ENCODE assay signal across 8 cellular contexts in genomic region chr3:48662753-48663488, GRCh38. TPM values are rescaled to one million over a fixed set of nuclear protein-coding genes. Genes with fewer than 3 reads are reported as not detected.
DNase-seq lines count a peak whose midpoint lies in the region; ATAC-seq and TF ChIP-seq lines count a peak whose summit lies in the region.

Gene CELSR3, minus strand, starts transcription at chr3:48662886. Its CDS starts 252 bp downstream, at chr3:48662634.

- peaks cover 0 to 24% of the 10 kb centered on the region in 2 donors for H3K4me1 ChIP-seq in lung (ENCODE audit: control insufficient read depth in 2 of 2, insufficient read depth in 2 of 2, low read length in 2 of 2)

- no peaks in the 10 kb centered on the region for H3K9me3 Mint-ChIP-seq in activated CD4-positive, alpha-beta T cell treated with anti-CD3 and anti-CD28 coated beads, Interleukin-2, amount 10 ng/mL, durations not matched to agents 7 days and 5 days
- no peaks in the 10 kb centered on the region for H3K9me3 Mint-ChIP-seq in effector memory CD8-positive, alpha-beta T cell

- no peaks in the 10 kb centered on the region for H3K27me3 ChIP-seq in lung (ENCODE audit: control insufficient read depth, insufficient read depth)

- H3K27ac Mint-ChIP-seq in activated CD4-positive, alpha-beta T cell treated with anti-CD3 and anti-CD28 coated beads, Interleukin-2, amount 10 ng/mL, durations not matched to agents 7 days and 5 days = peak within 1 kb of the TSS; percentile 82
- peak within 1 kb of the TSS; percentile 28 to 88 for H3K27ac Mint-ChIP-seq in effector memory CD8-positive, alpha-beta T cell

- peaks cover 0 to 4% of the 10 kb centered on the region in 2 donors for H3K9me3 ChIP-seq in lung (ENCODE audit: control insufficient read depth in 2 of 2, insufficient read depth in 1 of 2, low read length in 1 of 2)

- peak within 1 kb of the TSS; percentile 2 for H3K4me3 ChIP-seq in lung

- TF ChIP-seq CTCF in lung (IDR thresholded peaks at IDR 0.05; ENCODE audit: control extremely low read depth, extremely low read depth) = no peak

- WGBS in lung, 2 donors = 2 to 3% methylated on average over 44 to 52 of the region's 52 CpGs

- DNase-seq in Right ventricle myocardium inferior (ENCODE audit: missing footprints) = no peak
- no peak for DNase-seq in cardiac septum (ENCODE audit: low spot score)
- DNase-seq in NCI-H2196 (lab: John Stamatoyannopoulos, UW; ENCODE audit: unreplicated experiment) = peak; percentile 75
- DNase-seq in activated CD4-positive, alpha-beta T cell treated with anti-CD3 and anti-CD28 coated beads, Interleukin-2, amount 10 ng/mL, durations not matched to agents 7 days and 5 days = peak; percentile 68
- peak; percentile 46 to 61 (median 55) for DNase-seq in effector memory CD8-positive, alpha-beta T cell
- peak; percentile 38 for DNase-seq in lung (ENCODE audit: low spot score)
- DNase-seq in stimulated activated CD4-positive, alpha-beta T cell treated with anti-CD3 and anti-CD28 coated beads, TNF-alpha, amount 100 ng/mL, for 24 hours (ENCODE audit: low read depth in 3 of 3) = peak in 2 of 3 experiments; percentile 23 to 66

- peaks cover 22% of the 10 kb centered on the region for H3K4me1 Mint-ChIP-seq in activated CD4-positive, alpha-beta T cell treated with anti-CD3 and anti-CD28 coated beads, Interleukin-2, amount 10 ng/mL, durations not matched to agents 7 days and 5 days
- H3K4me1 Mint-ChIP-seq in effector memory CD8-positive, alpha-beta T cell (ENCODE audit: low read depth in 2 of 2) = peaks cover 18 to 24% of the 10 kb centered on the region in 2 donors

- no peaks in the 10 kb centered on the region for H3K36me3 ChIP-seq in lung (ENCODE audit: control insufficient read depth in 2 of 2, insufficient read depth in 2 of 2, low read length in 2 of 2)

- POLR2A ChIA-PET in activated CD4-positive, alpha-beta T cell treated with anti-CD3 and anti-CD28 coated beads, Interleukin-2, amount 10 ng/mL, durations not matched to agents 7 days and 5 days (lab: Charles Lee) = no interaction called here

- H3K36me3 Mint-ChIP-seq in activated CD4-positive, alpha-beta T cell treated with anti-CD3 and anti-CD28 coated beads, Interleukin-2, amount 10 ng/mL, durations not matched to agents 7 days and 5 days (ENCODE audit: low read depth) = peaks cover 3% of the 10 kb centered on the region
- peaks cover 24% of the 10 kb centered on the region for H3K36me3 Mint-ChIP-seq in effector memory CD8-positive, alpha-beta T cell (ENCODE audit: insufficient read depth)

- CTCF ChIA-PET in activated CD4-positive, alpha-beta T cell treated with anti-CD3 and anti-CD28 coated beads, Interleukin-2, amount 10 ng/mL, durations not matched to agents 7 days and 5 days (lab: Charles Lee) = interaction anchor here (0.6 to 4.0 kb wide), 9 partner anchors 9 to 1564 kb away, joined by 3 to 17 read pairs (median 4); partner anchors contain the start of genes NCKIPSD and SLC26A6

- intact Hi-C loops in Right ventricle myocardium inferior (cut with DNase I) = no loop called here
- intact Hi-C loops in cardiac septum (cut with DNase I) = no loop called here

- peak within 1 kb of the TSS in 1 of 2 donors; percentile 24 for H3K27ac ChIP-seq in lung (ENCODE audit: low read depth in 1 of 2, low read length in 1 of 2)

- ATAC-seq in Right ventricle myocardium inferior (peak; percentile 20), lung (ENCODE audit: insufficient read depth, low FRiP score) (no peak), HG03097 (IDR thresholded peaks at IDR 0.05; ENCODE audit: low FRiP score, unreplicated experiment) (no peak)
- ATAC-seq in effector memory CD8-positive, alpha-beta T cell (replicated peaks) = peak; percentile 55

- H3K27me3 Mint-ChIP-seq in activated CD4-positive, alpha-beta T cell treated with anti-CD3 and anti-CD28 coated beads, Interleukin-2, amount 10 ng/mL, durations not matched to agents 7 days and 5 days = peaks cover 10% of the 10 kb centered on the region
- H3K27me3 Mint-ChIP-seq in effector memory CD8-positive, alpha-beta T cell = peaks cover 0 to 22% of the 10 kb centered on the region in 2 donors

- peak within 1 kb of the TSS; percentile 78 for H3K4me3 Mint-ChIP-seq in activated CD4-positive, alpha-beta T cell treated with anti-CD3 and anti-CD28 coated beads, Interleukin-2, amount 10 ng/mL, durations not matched to agents 7 days and 5 days
- H3K4me3 Mint-ChIP-seq in effector memory CD8-positive, alpha-beta T cell = peak within 1 kb of the TSS; percentile 80 to 87

RNA-seq across cellular contexts. Expression of gene CELSR3, which starts in this region (rescaled TPM):
- total RNA-seq in Right ventricle myocardium inferior (0.38 TPM), cardiac septum (0.22 TPM), lung (1 to 10 TPM; 1.7 to 2.0 TPM)
- total RNA-seq in activated CD4-positive, alpha-beta T cell treated with anti-CD3 and anti-CD28 coated beads, Interleukin-2, amount 10 ng/mL, durations not matched to agents 7 days and 5 days = 1 to 10 TPM; 7.9 to 8.6 TPM
- polyA plus RNA-seq in lung = 1 to 10 TPM in 1 of 2 donors, under 1 TPM in 1; 0.71 to 1.2 TPM

Comparison
In these comparisons a context has a peak if more than half of its experiments do, and no peak if none do; other contexts are left out.
1. Peak in ATAC-seq in Right ventricle myocardium inferior; RNA of the gene not detected or under 1 TPM.
2. DNase-seq: peak in NCI-H2196 (single experiment), activated CD4-positive, alpha-beta T cell treated with anti-CD3 and anti-CD28 coated beads, Interleukin-2, amount 10 ng/mL, durations not matched to agents 7 days and 5 days (single experiment), effector memory CD8-positive, alpha-beta T cell (3 of 3), lung (single experiment) and stimulated activated CD4-positive, alpha-beta T cell treated with anti-CD3 and anti-CD28 coated beads, TNF-alpha, amount 100 ng/mL, for 24 hours (2 of 3); none in Right ventricle myocardium inferior (single experiment) and cardiac septum (single experiment).